Comparison of ENCODE assay signal across 29 cellular contexts in the genomic region with DNA sequence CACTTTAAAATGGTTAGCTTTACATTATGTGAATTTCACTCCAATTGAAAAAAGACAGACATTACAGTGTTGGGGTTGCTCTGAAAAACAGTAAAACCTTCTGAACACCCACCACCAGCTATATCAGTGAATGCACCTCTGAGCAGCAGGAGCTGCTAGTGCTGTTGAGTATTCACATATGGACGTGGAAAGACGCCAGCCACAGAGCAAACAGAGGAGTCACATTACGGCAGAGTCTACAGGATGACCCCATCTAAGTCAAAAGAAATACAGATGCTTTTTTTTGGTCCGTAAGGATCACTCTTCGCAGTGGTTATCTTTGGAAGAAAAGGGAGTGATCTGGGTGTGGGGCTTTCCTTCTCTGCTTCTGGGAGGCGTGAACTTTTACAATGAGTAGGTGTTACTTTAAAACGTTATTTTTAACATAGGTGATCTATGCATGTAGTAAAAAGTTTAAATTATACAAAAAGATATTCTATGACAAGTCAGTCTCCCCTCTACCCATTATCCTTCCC. TPM values are rescaled to one million over a fixed set of nuclear protein-coding genes. Genes with fewer than 3 reads are reported as not detected.
DNase-seq lines count a peak whose midpoint lies in the region; ATAC-seq, FAIRE-seq and TF ChIP-seq lines count a peak whose summit lies in the region.
"Had no signal": no experiment of that assay in that cellular context is flagged by ENCODE, and none has a peak within 500 bp of the region (broad histone marks: within the 10 kb centered on the region; RNA-seq: fewer than 3 reads in every experiment).

No MANE protein-coding gene starts in this region.

- peaks cover 59% of the 10 kb centered on the region for H3K36me3 Mint-ChIP-seq in memory B cell

- no peaks in the 10 kb centered on the region for H3F3A ChIP-seq in PC-9 (ENCODE audit: insufficient read depth, low read depth)

- H3K4me2 ChIP-seq in PC-9 = no peak overlapping the region

- H3K9me2 ChIP-seq in PC-9 (ENCODE audit: insufficient read depth) = no peaks in the 10 kb centered on the region

- no peaks in the 10 kb centered on the region for H3K36me3 ChIP-seq in PC-9 (ENCODE audit: low read depth)
- H3K36me3 ChIP-seq: prostate gland, upper lobe of right lung had no signal

- peak; percentile 88 for FAIRE-seq in GM12892 (lab: Jason Lieb, UNC)
- FAIRE-seq: GM12891 had no signal

- no peak overlapping the region for H2AFZ ChIP-seq in PC-9

- H3K4me1 Mint-ChIP-seq in memory B cell = peaks cover 55% of the 10 kb centered on the region

- H3K9me3 Mint-ChIP-seq in memory B cell = no peaks in the 10 kb centered on the region

- H3K79me2 ChIP-seq in PC-9 (ENCODE audit: low read depth) = no peaks in the 10 kb centered on the region

- TF ChIP-seq POLR2A in GM12892 (IDR thresholded peaks at IDR 0.05; ENCODE audit: low read depth, low read length) = no peak

- no peaks in the 10 kb centered on the region for H3K4me1 ChIP-seq in PC-9 (replicated peaks; ENCODE audit: insufficient read depth)

- H4K20me1 ChIP-seq in PC-9 (ENCODE audit: insufficient read depth) = no peaks in the 10 kb centered on the region

- peak overlapping the region; percentile 97 for H3K4me3 Mint-ChIP-seq in memory B cell
- H3K4me3 Mint-ChIP-seq: T-helper 17 cell had no signal

- no peaks in the 10 kb centered on the region for H3K9me3 ChIP-seq in PC-9 (ENCODE audit: insufficient read depth, low read depth)
- H3K9me3 ChIP-seq: heart left ventricle, neutrophil, prostate gland, upper lobe of right lung had no signal

- peaks cover 43% of the 10 kb centered on the region for H3K27me3 ChIP-seq in PC-9 (ENCODE audit: insufficient read depth, low read depth)
- H3K27me3 ChIP-seq: heart left ventricle, upper lobe of right lung had no signal

- ATAC-seq in memory B cell (ENCODE audit: low read depth) (no peak), HG03175 (IDR thresholded peaks at IDR 0.05; ENCODE audit: unreplicated experiment) (no peak)
- ATAC-seq: heart left ventricle, left cardiac atrium, T-helper 17 cell, upper lobe of right lung had no signal

- CTCF ChIA-PET in PC-9 (lab: Charles Lee) = no interaction called here

- no peaks in the 10 kb centered on the region for H3K27me3 Mint-ChIP-seq in memory B cell

- peak; percentile 35 for DNase-seq in NCI-H1694 treated with DMSO at 0.1 percent for 48 hours (lab: John Stamatoyannopoulos, UW)
- no peak for DNase-seq in NCI-H1694 (lab: John Stamatoyannopoulos, UW)
- no peak for DNase-seq in GM12892 (ENCODE audit: insufficient read length)
- peak; percentile 88 for DNase-seq in NCI-H2171 treated with DMSO at 0.1 percent for 48 hours (lab: John Stamatoyannopoulos, UW)
- DNase-seq in memory B cell (ENCODE audit: low spot score in 2 of 2) = no peak
- DNase-seq in NCI-H526 (lab: John Stamatoyannopoulos, UW) = no peak
- no peak for DNase-seq in PC-9
- DNase-seq: activated CD4-positive, alpha-beta T cell treated with anti-CD3 and anti-CD28 coated beads for 4 hours; activated CD8-positive, alpha-beta memory T cell treated with anti-CD3 and anti-CD28 coated beads for 24 hours; activated gamma-delta T cell treated with Interleukin-2 at 50 U/mL for 16 hours; activated T-cell treated with anti-CD3 and anti-CD28 coated beads, Interleukin-2, amount 50 U/mL, for 1 hour; CD4-positive, alpha-beta memory T cell; effector CD4-positive, alpha-beta T cell; GDM1; heart left ventricle; left cardiac atrium; mammary epithelial cell; MM.1S; NCI-H1436 treated with DMSO at 0.1 percent for 48 hours; NCI-H446 treated with DMSO at 0.1 percent for 48 hours; stimulated activated CD8-positive, alpha-beta memory T cell treated with anti-CD3 and anti-CD28 coated beads, Interleukin-4, amount 100 ng/mL, for 48 hours; substantia nigra; T-helper 17 cell; upper lobe of right lung had no signal

- H3K4me3 ChIP-seq in PC-9 = no peak overlapping the region
- H3K4me3 ChIP-seq: heart left ventricle, prostate gland, upper lobe of right lung had no signal

- peak overlapping the region; percentile 51 for H3K27ac Mint-ChIP-seq in memory B cell
- H3K27ac Mint-ChIP-seq: T-helper 17 cell had no signal

- no peak overlapping the region for H3K27ac ChIP-seq in PC-9
- H3K27ac ChIP-seq: 22Rv1, heart left ventricle, neutrophil, prostate gland, upper lobe of right lung had no signal

- intact Hi-C loops in PC-9 (cut with micrococcal nuclease; ENCODE audit: unreplicated experiment) = no loop called here

- POLR2A ChIA-PET in PC-9 (lab: Charles Lee; ENCODE audit: unreplicated experiment) = no interaction called here

- BruUV-seq in PC-9 (replicated peaks; lab: Mats Ljungman, UMichigan) = no TSS peak

- no peak for TF ChIP-seq CTCF in PC-9 (conservative IDR thresholded peaks at IDR 0.05)

RNA-seq across cellular contexts. Expression of a gene that starts 4.5 kb away (rescaled TPM):
- polyA plus RNA-seq in GM12892 (2012; ENCODE audit: missing spikeins) = 108 TPM
- 3.4 and 3.6 TPM in 2 replicates for total RNA-seq in PC-9 (2021)
- polyA plus RNA-seq: mammary epithelial cell had no signal

RNA-seq across cellular contexts. Expression of a gene that starts 58.3 kb away (rescaled TPM):
- 193 TPM for polyA plus RNA-seq in GM12892 (2012; ENCODE audit: missing spikeins)
- 149 and 170 TPM in 2 replicates for total RNA-seq in PC-9 (2021)

Comparison
In these comparisons a context has a peak if more than half of its experiments do, and no peak if none do; other contexts are left out.
1. DNase-seq: peak in NCI-H1694 treated with DMSO at 0.1 percent for 48 hours (single experiment) and NCI-H2171 treated with DMSO at 0.1 percent for 48 hours (single experiment); none in NCI-H1694 (single experiment), GM12892 (single experiment), memory B cell (0 of 2), NCI-H526 (0 of 2) and PC-9 (0 of 2).